Comparison of ENCODE assay signal across 8 cellular contexts in genomic region chr11:130313383-130314183, GRCh38. TPM values are rescaled to one million over a fixed set of nuclear protein-coding genes. Genes with fewer than 3 reads are reported as not detected.
DNase-seq lines count a peak whose midpoint lies in the region; ATAC-seq and TF ChIP-seq lines count a peak whose summit lies in the region.

No MANE protein-coding gene starts in this region.

- peaks cover 42 to 64% (median 50%) of the 10 kb centered on the region in 7 donors for H3K4me1 Mint-ChIP-seq in naive thymus-derived CD4-positive, alpha-beta T cell

- TF ChIP-seq CTCF in GM10248 (IDR thresholded peaks at IDR 0.05; ENCODE audit: control extremely low read depth, extremely low read depth, low read depth, missing control alignments) = no peak

- H3K27ac ChIP-seq in ectodermal cell (ENCODE audit: insufficient read depth, low read depth, low read length, poor library complexity, severe bottlenecking) = no peak overlapping the region
- peak overlapping the region; percentile 89 for H3K27ac ChIP-seq in naive thymus-derived CD4-positive, alpha-beta T cell (ENCODE audit: low read depth, low read length)

- H3K4me1 ChIP-seq in NT2/D1 (ENCODE audit: insufficient read depth, insufficient read length) = no peaks in the 10 kb centered on the region
- H3K4me1 ChIP-seq in ectodermal cell (ENCODE audit: control insufficient read depth, insufficient read depth, low read length) = peaks cover 9% of the 10 kb centered on the region
- H3K4me1 ChIP-seq in naive thymus-derived CD4-positive, alpha-beta T cell (ENCODE audit: control insufficient read depth in 2 of 2, insufficient read depth in 2 of 2, low read length in 2 of 2) = peaks cover 8 to 16% of the 10 kb centered on the region in 2 donors

- H3K27me3 Mint-ChIP-seq in naive thymus-derived CD4-positive, alpha-beta T cell = peaks cover 0 to 6% (median 0%) of the 10 kb centered on the region in 5 donors

- POLR2A ChIA-PET in naive thymus-derived CD4-positive, alpha-beta T cell (lab: Charles Lee) = interaction anchor here (1.8 to 2.6 kb wide), 2 partner anchors 310 to 603 kb away, joined by 6 to 13 read pairs; partner anchors contain the start of genes PRDM10 and SNX19
- POLR2A ChIA-PET in GM10248 (lab: Yijun Ruan, JAX) = interaction anchor here (0.6 kb wide), 1 partner anchor 12 kb away, joined by 4 read pairs; no protein-coding TSS in a partner anchor

- H3K4me3 Mint-ChIP-seq in naive thymus-derived CD4-positive, alpha-beta T cell = peak overlapping the region; percentile 86 to 99 (median 94)

- ATAC-seq in naive thymus-derived CD4-positive, alpha-beta T cell = no peak

- CTCF ChIA-PET in naive thymus-derived CD4-positive, alpha-beta T cell (lab: Charles Lee) = no interaction called here
- CTCF ChIA-PET in GM10248 (lab: Yijun Ruan, JAX) = no interaction called here

- H3K9me3 Mint-ChIP-seq in naive thymus-derived CD4-positive, alpha-beta T cell = peaks cover 0 to 3% (median 0%) of the 10 kb centered on the region in 11 donors

- WGBS in ectodermal cell, 2 experiments = 5% methylated on average over 18 to 20 of the region's 21 CpGs

- peak overlapping the region; percentile 85 for H3K9ac ChIP-seq in NT2/D1 (ENCODE audit: insufficient read length, low read depth)

- H3K4me3 ChIP-seq in NT2/D1 (ENCODE audit: insufficient read length, low read depth) (peak overlapping the region; percentile 70), ectodermal cell (ENCODE audit: insufficient read depth, low read depth, low read length) (peak overlapping the region; percentile 72)
- peak overlapping the region; percentile 68 for H3K4me3 ChIP-seq in naive thymus-derived CD4-positive, alpha-beta T cell (ENCODE audit: low read length)

- DNase-seq in NCI-H2107 treated with DMSO at 0.1 percent for 48 hours (lab: John Stamatoyannopoulos, UW; ENCODE audit: unreplicated experiment) (peak; percentile 39), NCI-H2107 (lab: John Stamatoyannopoulos, UW) (no peak), NT2/D1 (ENCODE audit: low read depth, low spot score) (peak; percentile 6), A172 (ENCODE audit: low spot score) (no peak), dedifferentiated amniotic fluid mesenchymal stem cell (ENCODE audit: extremely low spot score) (no peak), GM10248 (ENCODE audit: extremely low spot score) (no peak)
- peak in 3 of 9 donors; percentile 4 to 23 (median 12) for DNase-seq in naive thymus-derived CD4-positive, alpha-beta T cell

- peak overlapping the region; percentile 85 to 97 (median 93) for H3K27ac Mint-ChIP-seq in naive thymus-derived CD4-positive, alpha-beta T cell

- H3K9me3 ChIP-seq in NT2/D1 (ENCODE audit: insufficient read depth, low read length) (no peaks in the 10 kb centered on the region), ectodermal cell (ENCODE audit: control insufficient read depth, low read length) (no peaks in the 10 kb centered on the region)
- H3K9me3 ChIP-seq in naive thymus-derived CD4-positive, alpha-beta T cell (ENCODE audit: control insufficient read depth in 2 of 3, low read length in 3 of 3) = no peaks in the 10 kb centered on the region

- intact Hi-C loops in naive thymus-derived CD4-positive, alpha-beta T cell (cut with micrococcal nuclease) = loop anchor here (1.0 to 10.0 kb wide), 9 partner anchors 27 to 1035 kb away; partner anchors contain the start of genes PRDM10 (in 2 of the 2), NFRKB (in 1 of the 2) and TMEM45B (in 1 of the 2)

- H3K27me3 ChIP-seq in NT2/D1 (ENCODE audit: insufficient read depth, insufficient read length) (no peaks in the 10 kb centered on the region), ectodermal cell (ENCODE audit: control insufficient read depth, insufficient read depth, low read length, poor library complexity, severe bottlenecking) (no peaks in the 10 kb centered on the region)
- H3K27me3 ChIP-seq in naive thymus-derived CD4-positive, alpha-beta T cell (ENCODE audit: control insufficient read depth in 2 of 2, insufficient read depth in 2 of 2, low read length in 2 of 2) = no peaks in the 10 kb centered on the region

- H3K36me3 Mint-ChIP-seq in naive thymus-derived CD4-positive, alpha-beta T cell = peaks cover 0 to 7% (median 4%) of the 10 kb centered on the region in 5 donors

- H3K36me3 ChIP-seq in NT2/D1 (ENCODE audit: insufficient read depth, insufficient read length, low read length) (no peaks in the 10 kb centered on the region), ectodermal cell (ENCODE audit: control insufficient read depth, insufficient read depth, low read length) (peaks cover 3% of the 10 kb centered on the region)
- no peaks in the 10 kb centered on the region for H3K36me3 ChIP-seq in naive thymus-derived CD4-positive, alpha-beta T cell (ENCODE audit: control insufficient read depth in 2 of 3, insufficient read depth in 3 of 3, low read length in 3 of 3)

RNA-seq across cellular contexts. Expression of gene ZBTB44, which starts 1.1 kb away (rescaled TPM):
- polyA plus RNA-seq in ectodermal cell (2013, experiment 1 of 4) = 34.2 TPM
- polyA plus RNA-seq in ectodermal cell (2013, experiment 2 of 4) = 37.5 TPM
- 21.1 TPM for polyA plus RNA-seq in ectodermal cell (2013, experiment 3 of 4)
- polyA plus RNA-seq in ectodermal cell (2013, experiment 4 of 4) = 24.4 TPM
- total RNA-seq in naive thymus-derived CD4-positive, alpha-beta T cell = 10 to 100 TPM; 45.3 to 83.4 (median 53.5) TPM
- polyA plus RNA-seq in naive thymus-derived CD4-positive, alpha-beta T cell = 1 to 10 TPM; 5.9 to 6.3 TPM
- 10.8 and 14.5 TPM in 2 replicates for total RNA-seq in A172 (2014; rRNA removed; shearing (Covaris generic))

Comparison
In these comparisons a context has a peak if more than half of its experiments do, and no peak if none do; other contexts are left out.
1. DNase-seq: peak in NCI-H2107 treated with DMSO at 0.1 percent for 48 hours (single experiment) and NT2/D1 (single experiment); none in NCI-H2107 (single experiment), A172 (single experiment), dedifferentiated amniotic fluid mesenchymal stem cell (single experiment) and GM10248 (single experiment).
2. Peak in every context shown above with its lines, with median percentiles within 50 percentile points of each other: H3K4me3 ChIP-seq.